In genomic region chr19:45643024-45643926, GRCh38 we compare ENCODE assay signal across 2 cellular contexts.
A peak's percentile ranks its signal among the peaks of the same experiment; 100 is the strongest.
TF ChIP-seq lines count a peak whose summit lies in the region.

No MANE protein-coding gene starts in this region.

TF ChIP-seq in HEK293, 187 proteins besides CTCF, POLR2A, EP300 and RAD21 (continues in another document):
- TF ChIP-seq PRDM2 (tag by site-specific recombination; IDR thresholded peaks at IDR 0.05; ENCODE audit: borderline replicate concordance) (no peak), PATZ1 (tag by site-specific recombination; IDR thresholded peaks at IDR 0.05) (0 out of 2 replicates have a peak, but pooled peaks have one; percentile 11), TCF7L2 (IDR thresholded peaks at IDR 0.05; ENCODE audit: borderline replicate concordance, low read depth, low read length) (no peak), ZNF600 (tag by site-specific recombination; IDR thresholded peaks at IDR 0.05) (peak; percentile 64; the same call in 1 of the 2 replicates), ZFP69B (tag by site-specific recombination; IDR thresholded peaks at IDR 0.05) (peak; percentile 46; the same call in 1 of the 2 replicates), GLIS1 (tag by site-specific recombination; IDR thresholded peaks at IDR 0.05) (peak; percentile 43; the same call in 1 of the 2 replicates), ZNF837 (tag by site-specific recombination; IDR thresholded peaks at IDR 0.05) (no peak), ZFP37 (tag by site-specific recombination; IDR thresholded peaks at IDR 0.05) (peak; percentile 35; the same call in 1 of the 2 replicates), PRDM1 (tag by site-specific recombination; IDR thresholded peaks at IDR 0.05) (peak; percentile 52; the same call in 1 of the 2 replicates), SP7 (tag by site-specific recombination; IDR thresholded peaks at IDR 0.05) (peak; percentile 7; the same call in 1 of the 2 replicates), WT1 (tag by site-specific recombination; IDR thresholded peaks at IDR 0.05) (0 out of 2 replicates have a peak, but pooled peaks have one; percentile 11), ZNF366 (tag by site-specific recombination; conservative IDR thresholded peaks at IDR 0.05) (peak; percentile 50), ZNF302 (tag by site-specific recombination; IDR thresholded peaks at IDR 0.05; ENCODE audit: low read depth) (no peak), ZNF155 (tag by site-specific recombination; IDR thresholded peaks at IDR 0.05) (no peak), IKZF3 (tag by site-specific recombination; IDR thresholded peaks at IDR 0.05) (0 out of 2 replicates have a peak, but pooled peaks have one; percentile 30)
- TF ChIP-seq, protein P1, sequence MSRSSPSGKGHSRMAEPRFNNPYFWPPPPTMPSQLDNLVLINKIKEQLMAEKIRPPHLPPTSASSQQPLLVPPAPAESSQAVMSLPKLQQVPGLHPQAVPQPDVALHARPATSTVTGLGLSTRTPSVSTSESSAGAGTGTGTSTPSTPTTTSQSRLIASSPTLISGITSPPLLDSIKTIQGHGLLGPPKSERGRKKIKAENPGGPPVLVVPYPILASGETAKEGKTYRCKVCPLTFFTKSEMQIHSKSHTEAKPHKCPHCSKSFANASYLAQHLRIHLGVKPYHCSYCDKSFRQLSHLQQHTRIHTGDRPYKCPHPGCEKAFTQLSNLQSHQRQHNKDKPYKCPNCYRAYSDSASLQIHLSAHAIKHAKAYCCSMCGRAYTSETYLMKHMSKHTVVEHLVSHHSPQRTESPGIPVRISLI (tag by site-specific recombination; IDR thresholded peaks at IDR 0.05) = peak; percentile 95; the same call in 1 of the 2 replicates
- TF ChIP-seq, protein P2, sequence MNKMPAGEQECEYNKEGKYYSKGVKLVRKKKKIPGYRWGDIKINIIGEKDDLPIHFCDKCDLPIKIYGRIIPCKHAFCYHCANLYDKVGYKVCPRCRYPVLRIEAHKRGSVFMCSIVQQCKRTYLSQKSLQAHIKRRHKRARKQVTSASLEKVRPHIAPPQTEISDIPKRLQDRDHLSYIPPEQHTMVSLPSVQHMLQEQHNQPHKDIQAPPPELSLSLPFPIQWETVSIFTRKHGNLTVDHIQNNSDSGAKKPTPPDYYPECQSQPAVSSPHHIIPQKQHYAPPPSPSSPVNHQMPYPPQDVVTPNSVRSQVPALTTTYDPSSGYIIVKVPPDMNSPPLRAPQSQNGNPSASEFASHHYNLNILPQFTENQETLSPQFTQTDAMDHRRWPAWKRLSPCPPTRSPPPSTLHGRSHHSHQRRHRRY (tag by site-specific recombination; IDR thresholded peaks at IDR 0.05) = no peak

TF ChIP-seq in GM12878, 131 proteins besides CTCF, POLR2A, EP300 and RAD21 (continues in another document):
- TF ChIP-seq CHD2 (IDR thresholded peaks at IDR 0.05; ENCODE audit: borderline replicate concordance, low read depth, low read length) = 0 out of 2 replicates have a peak, but pooled peaks have one; percentile 35
- peak; percentile 69; the same call in 1 of the 2 replicates for TF ChIP-seq CREB1 (IDR thresholded peaks at IDR 0.05; ENCODE audit: low read depth)
- TF ChIP-seq RUNX3 (IDR thresholded peaks at IDR 0.05; ENCODE audit: low read length) = peak; percentile 59
- TF ChIP-seq SUZ12 (IDR thresholded peaks at IDR 0.05; ENCODE audit: unreplicated experiment) = no peak
- 0 out of 2 replicates have a peak, but pooled peaks have one; percentile 21 for TF ChIP-seq TAF1 (IDR thresholded peaks at IDR 0.05; ENCODE audit: borderline replicate concordance, low read depth, low read length)
- peak; percentile 48; the same call in 1 of the 2 replicates for TF ChIP-seq NR2C1 (IDR thresholded peaks at IDR 0.05)
- TF ChIP-seq JUNB (IDR thresholded peaks at IDR 0.05) = peak; percentile 91
- peak; percentile 57 for TF ChIP-seq RELA (IDR thresholded peaks at IDR 0.05; ENCODE audit: borderline replicate concordance, partially characterized antibody)
- TF ChIP-seq MXI1 (IDR thresholded peaks at IDR 0.05; ENCODE audit: low read depth, low read length) = 0 out of 2 replicates have a peak, but pooled peaks have one; percentile 29
- TF ChIP-seq WRNIP1 (IDR thresholded peaks at IDR 0.05; ENCODE audit: borderline replicate concordance, low read depth, low read length) = 0 out of 2 replicates have a peak, but pooled peaks have one; percentile 40
- TF ChIP-seq NFIC (IDR thresholded peaks at IDR 0.05; ENCODE audit: low read depth, low read length) = peak; percentile 41; the same call in 1 of the 2 replicates
- TF ChIP-seq TCF3 (IDR thresholded peaks at IDR 0.05; ENCODE audit: borderline replicate concordance, insufficient read depth, low read depth, low read length) = peak; percentile 81; the same call in 1 of the 2 replicates
- peak; percentile 61 for TF ChIP-seq IKZF1 (conservative IDR thresholded peaks at IDR 0.05)
- TF ChIP-seq SIN3A (IDR thresholded peaks at IDR 0.05; ENCODE audit: low read depth, low read length) = 0 out of 2 replicates have a peak, but pooled peaks have one; percentile 26
- TF ChIP-seq IKZF2 (IDR thresholded peaks at IDR 0.05) = peak; percentile 40 to 61; a peak in 1 of 4 replicates
- 0 out of 2 replicates have a peak, but pooled peaks have one; percentile 32 for TF ChIP-seq PAX5 (IDR thresholded peaks at IDR 0.05; ENCODE audit: borderline replicate concordance, low read depth, low read length)
- peak; percentile 67; the same call in 1 of the 2 replicates for TF ChIP-seq BCL11A (IDR thresholded peaks at IDR 0.05; ENCODE audit: low read depth, low read length)
- 0 out of 2 replicates have a peak, but pooled peaks have one; percentile 6 for TF ChIP-seq BACH1 (IDR thresholded peaks at IDR 0.05; ENCODE audit: borderline replicate concordance)
- peak; percentile 75 for TF ChIP-seq EED (IDR thresholded peaks at IDR 0.05; ENCODE audit: low read depth)
- TF ChIP-seq ZNF384 (IDR thresholded peaks at IDR 0.05; ENCODE audit: borderline replicate concordance, low read depth, low read length) = peak; percentile 64; the same call in 1 of the 2 replicates
- TF ChIP-seq DPF2 (IDR thresholded peaks at IDR 0.05) = 0 out of 2 replicates have a peak, but pooled peaks have one; percentile 54
- TF ChIP-seq CEBPB (IDR thresholded peaks at IDR 0.05; ENCODE audit: borderline replicate concordance in 1 of 2, low read depth in 2 of 2, low read length in 2 of 2) = no peak
- TF ChIP-seq, protein P3, sequence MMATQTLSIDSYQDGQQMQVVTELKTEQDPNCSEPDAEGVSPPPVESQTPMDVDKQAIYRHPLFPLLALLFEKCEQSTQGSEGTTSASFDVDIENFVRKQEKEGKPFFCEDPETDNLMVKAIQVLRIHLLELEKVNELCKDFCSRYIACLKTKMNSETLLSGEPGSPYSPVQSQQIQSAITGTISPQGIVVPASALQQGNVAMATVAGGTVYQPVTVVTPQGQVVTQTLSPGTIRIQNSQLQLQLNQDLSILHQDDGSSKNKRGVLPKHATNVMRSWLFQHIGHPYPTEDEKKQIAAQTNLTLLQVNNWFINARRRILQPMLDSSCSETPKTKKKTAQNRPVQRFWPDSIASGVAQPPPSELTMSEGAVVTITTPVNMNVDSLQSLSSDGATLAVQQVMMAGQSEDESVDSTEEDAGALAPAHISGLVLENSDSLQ (IDR thresholded peaks at IDR 0.05) = peak; percentile 66; the same call in 1 of the 2 replicates
- peak; percentile 90 for TF ChIP-seq SMARCA5 (IDR thresholded peaks at IDR 0.05)
- TF ChIP-seq YY1 (IDR thresholded peaks at IDR 0.05; ENCODE audit: low read depth, low read length) = peak; percentile 72; the same call in 1 of the 2 replicates
- TF ChIP-seq ETV6 (conservative IDR thresholded peaks at IDR 0.05 in 1 of 2, IDR thresholded peaks at IDR 0.05 in 1 of 2; ENCODE audit: borderline replicate concordance in 1 of 2, low read depth in 1 of 2) = no peak
- peak; percentile 84; the same call in 1 of the 2 replicates for TF ChIP-seq RB1 (IDR thresholded peaks at IDR 0.05; ENCODE audit: borderline replicate concordance)
- no peak for TF ChIP-seq USF2 (IDR thresholded peaks at IDR 0.05; ENCODE audit: borderline replicate concordance, low read depth, low read length)
- TF ChIP-seq MAX (IDR thresholded peaks at IDR 0.05; ENCODE audit: low read depth, low read length) = 0 out of 2 replicates have a peak, but pooled peaks have one; percentile 10
- TF ChIP-seq TCF12 (IDR thresholded peaks at IDR 0.05; ENCODE audit: low read depth, low read length) = 0 out of 2 replicates have a peak, but pooled peaks have one; percentile 64
- TF ChIP-seq SP1 (IDR thresholded peaks at IDR 0.05; ENCODE audit: low read depth, low read length) = peak; percentile 35
- TF ChIP-seq CREM (IDR thresholded peaks at IDR 0.05; ENCODE audit: low read depth) = peak; percentile 65
- TF ChIP-seq BHLHE40 (IDR thresholded peaks at IDR 0.05; ENCODE audit: borderline replicate concordance in 1 of 2, low read depth in 2 of 2, low read length in 1 of 2) = peak; percentile 22 to 49; a peak in 1 of 4 replicates
- 0 out of 2 replicates have a peak, but pooled peaks have one; percentile 2 for TF ChIP-seq ZNF687 (IDR thresholded peaks at IDR 0.05)
- TF ChIP-seq SMAD5 (IDR thresholded peaks at IDR 0.05; ENCODE audit: low read depth) = no peak
- TF ChIP-seq SMC3 (IDR thresholded peaks at IDR 0.05; ENCODE audit: borderline replicate concordance, low read length) = peak; percentile 92
- TF ChIP-seq, protein P4, sequence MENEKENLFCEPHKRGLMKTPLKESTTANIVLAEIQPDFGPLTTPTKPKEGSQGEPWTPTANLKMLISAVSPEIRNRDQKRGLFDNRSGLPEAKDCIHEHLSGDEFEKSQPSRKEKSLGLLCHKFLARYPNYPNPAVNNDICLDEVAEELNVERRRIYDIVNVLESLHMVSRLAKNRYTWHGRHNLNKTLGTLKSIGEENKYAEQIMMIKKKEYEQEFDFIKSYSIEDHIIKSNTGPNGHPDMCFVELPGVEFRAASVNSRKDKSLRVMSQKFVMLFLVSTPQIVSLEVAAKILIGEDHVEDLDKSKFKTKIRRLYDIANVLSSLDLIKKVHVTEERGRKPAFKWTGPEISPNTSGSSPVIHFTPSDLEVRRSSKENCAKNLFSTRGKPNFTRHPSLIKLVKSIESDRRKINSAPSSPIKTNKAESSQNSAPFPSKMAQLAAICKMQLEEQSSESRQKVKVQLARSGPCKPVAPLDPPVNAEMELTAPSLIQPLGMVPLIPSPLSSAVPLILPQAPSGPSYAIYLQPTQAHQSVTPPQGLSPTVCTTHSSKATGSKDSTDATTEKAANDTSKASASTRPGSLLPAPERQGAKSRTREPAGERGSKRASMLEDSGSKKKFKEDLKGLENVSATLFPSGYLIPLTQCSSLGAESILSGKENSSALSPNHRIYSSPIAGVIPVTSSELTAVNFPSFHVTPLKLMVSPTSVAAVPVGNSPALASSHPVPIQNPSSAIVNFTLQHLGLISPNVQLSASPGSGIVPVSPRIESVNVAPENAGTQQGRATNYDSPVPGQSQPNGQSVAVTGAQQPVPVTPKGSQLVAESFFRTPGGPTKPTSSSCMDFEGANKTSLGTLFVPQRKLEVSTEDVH (IDR thresholded peaks at IDR 0.05; ENCODE audit: low read depth, partially characterized antibody) = no peak
- peak; percentile 18; the same call in 1 of the 2 replicates for TF ChIP-seq ZNF24 (IDR thresholded peaks at IDR 0.05)
